ENCODE assay signal across 1 cellular context in the genomic region with DNA sequence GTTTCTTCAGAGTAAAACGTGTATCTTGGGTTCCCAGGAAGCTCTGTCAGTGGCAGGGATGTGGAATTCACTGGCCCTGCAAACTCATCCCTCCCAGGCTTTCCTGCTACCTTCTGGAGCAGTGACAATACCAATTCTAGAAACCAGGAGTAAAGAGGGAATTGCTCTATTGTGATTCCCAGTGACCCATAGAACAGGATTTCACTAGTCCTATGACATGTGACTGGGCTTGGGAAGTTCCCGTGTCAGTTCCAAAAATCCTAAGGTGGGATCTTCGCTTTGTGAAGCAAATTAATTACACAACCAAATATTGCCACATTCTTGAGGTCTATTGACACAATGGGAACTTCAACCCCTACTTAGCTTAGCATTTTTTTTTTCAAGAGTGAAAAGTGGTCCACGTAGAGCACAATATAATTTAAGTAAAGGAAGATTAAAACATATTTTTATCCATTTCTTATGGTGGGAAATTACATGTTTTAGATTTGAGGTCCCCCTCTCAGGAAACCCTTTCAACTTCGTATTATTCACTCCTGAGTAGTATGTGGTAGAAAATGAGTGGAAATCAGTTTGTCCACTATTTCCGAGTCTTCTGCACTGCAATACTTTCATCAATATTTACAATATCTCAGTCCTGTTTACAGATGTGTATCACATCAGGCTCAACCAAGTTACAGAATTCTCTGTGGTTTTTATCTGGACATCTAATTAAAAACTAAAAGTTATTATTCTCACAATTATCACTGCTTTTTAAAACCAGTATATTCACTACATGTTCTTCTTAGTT.
TF ChIP-seq lines count a peak whose summit lies in the region.

No MANE protein-coding gene starts in this region.

TF ChIP-seq in IMR-90, 13 proteins besides CTCF, POLR2A, EP300 and RAD21:
- TF ChIP-seq FOS (IDR thresholded peaks at IDR 0.05; ENCODE audit: low read depth, low read length) = no peak
- TF ChIP-seq RCOR1 (IDR thresholded peaks at IDR 0.05; ENCODE audit: insufficient replicate concordance, low read length) = no peak
- TF ChIP-seq RFX5 (IDR thresholded peaks at IDR 0.05; ENCODE audit: low read depth, low read length) = no peak
- no peak for TF ChIP-seq MXI1 (IDR thresholded peaks at IDR 0.05; ENCODE audit: borderline replicate concordance, low read depth, low read length)
- no peak for TF ChIP-seq NFE2L2 (IDR thresholded peaks at IDR 0.05; ENCODE audit: low read depth, low read length)
- no peak for TF ChIP-seq MAFK (IDR thresholded peaks at IDR 0.05; ENCODE audit: low read depth, low read length)
- TF ChIP-seq CEBPB (IDR thresholded peaks at IDR 0.05; ENCODE audit: low read depth, low read length) = no peak
